1 cellular context compared by ENCODE assay signal in the genomic region with DNA sequence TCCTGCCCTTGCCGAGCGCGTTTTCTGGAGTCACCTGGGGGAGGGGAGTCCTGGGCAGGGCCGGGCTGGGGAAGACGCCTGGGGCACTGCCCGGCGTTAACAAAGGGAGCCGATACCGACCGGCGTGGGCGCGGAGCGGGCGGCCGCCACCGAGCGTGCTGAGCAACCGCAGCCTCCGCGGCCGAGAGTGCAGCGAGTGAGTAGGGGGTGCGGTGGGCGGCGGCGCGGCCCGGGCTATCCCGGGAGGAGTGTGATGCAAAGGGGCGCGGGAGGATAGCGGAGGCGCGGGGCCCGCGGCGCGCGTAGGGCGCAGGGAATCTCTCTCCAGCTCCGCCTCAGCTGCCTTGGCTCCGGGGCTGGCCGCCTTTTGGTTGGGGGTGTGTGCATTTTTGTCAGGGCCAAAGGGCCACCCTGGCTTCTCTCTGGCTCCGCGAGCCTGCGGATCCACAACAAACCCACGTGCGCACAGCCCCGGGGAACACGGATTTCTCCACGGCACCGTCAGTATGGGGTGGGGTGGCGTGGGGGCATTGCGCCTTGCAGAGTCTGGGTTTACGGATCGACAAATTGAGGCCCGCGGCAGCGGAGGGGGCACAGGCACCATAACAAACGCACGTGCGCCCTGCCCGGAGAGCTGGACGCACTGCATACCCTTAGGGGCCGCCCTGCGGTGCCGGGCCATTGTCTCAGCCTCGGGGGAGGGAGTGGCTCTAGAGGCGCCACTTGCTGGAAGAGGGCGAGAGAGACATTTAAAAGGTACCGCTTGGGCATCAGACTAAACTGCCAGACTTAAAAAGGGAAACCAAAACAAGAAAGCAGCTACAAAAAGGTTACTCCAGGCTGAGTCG.
TF ChIP-seq lines count a peak whose summit lies in the region.

No MANE protein-coding gene starts in this region.

TF ChIP-seq in HepG2, 621 proteins besides CTCF, POLR2A, EP300 and RAD21 (continued from another document and continues in another):
- TF ChIP-seq, protein P1, sequence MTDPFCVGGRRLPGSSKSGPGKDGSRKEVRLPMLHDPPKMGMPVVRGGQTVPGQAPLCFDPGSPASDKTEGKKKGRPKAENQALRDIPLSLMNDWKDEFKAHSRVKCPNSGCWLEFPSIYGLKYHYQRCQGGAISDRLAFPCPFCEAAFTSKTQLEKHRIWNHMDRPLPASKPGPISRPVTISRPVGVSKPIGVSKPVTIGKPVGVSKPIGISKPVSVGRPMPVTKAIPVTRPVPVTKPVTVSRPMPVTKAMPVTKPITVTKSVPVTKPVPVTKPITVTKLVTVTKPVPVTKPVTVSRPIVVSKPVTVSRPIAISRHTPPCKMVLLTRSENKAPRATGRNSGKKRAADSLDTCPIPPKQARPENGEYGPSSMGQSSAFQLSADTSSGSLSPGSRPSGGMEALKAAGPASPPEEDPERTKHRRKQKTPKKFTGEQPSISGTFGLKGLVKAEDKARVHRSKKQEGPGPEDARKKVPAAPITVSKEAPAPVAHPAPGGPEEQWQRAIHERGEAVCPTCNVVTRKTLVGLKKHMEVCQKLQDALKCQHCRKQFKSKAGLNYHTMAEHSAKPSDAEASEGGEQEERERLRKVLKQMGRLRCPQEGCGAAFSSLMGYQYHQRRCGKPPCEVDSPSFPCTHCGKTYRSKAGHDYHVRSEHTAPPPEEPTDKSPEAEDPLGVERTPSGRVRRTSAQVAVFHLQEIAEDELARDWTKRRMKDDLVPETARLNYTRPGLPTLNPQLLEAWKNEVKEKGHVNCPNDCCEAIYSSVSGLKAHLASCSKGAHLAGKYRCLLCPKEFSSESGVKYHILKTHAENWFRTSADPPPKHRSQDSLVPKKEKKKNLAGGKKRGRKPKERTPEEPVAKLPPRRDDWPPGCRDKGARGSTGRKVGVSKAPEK (CRISPR knock-in tag; IDR thresholded peaks at IDR 0.05; ENCODE audit: borderline replicate concordance): no peak
- TF ChIP-seq MAX (IDR thresholded peaks at IDR 0.05): peak; percentile 91
- TF ChIP-seq BRCA1 (CRISPR knock-in tag; IDR thresholded peaks at IDR 0.05): no peak
- TF ChIP-seq ZBTB3 (CRISPR knock-in tag; IDR thresholded peaks at IDR 0.05; ENCODE audit: borderline replicate concordance, low read depth): 0 out of 2 replicates have a peak, but pooled peaks have one; percentile 33
- no peak for TF ChIP-seq KLF13 (CRISPR knock-in tag; IDR thresholded peaks at IDR 0.05)
- no peak; the same call in 1 of the 2 replicates for TF ChIP-seq KLF12 (CRISPR knock-in tag; IDR thresholded peaks at IDR 0.05; ENCODE audit: borderline replicate concordance)
- TF ChIP-seq, protein P2, sequence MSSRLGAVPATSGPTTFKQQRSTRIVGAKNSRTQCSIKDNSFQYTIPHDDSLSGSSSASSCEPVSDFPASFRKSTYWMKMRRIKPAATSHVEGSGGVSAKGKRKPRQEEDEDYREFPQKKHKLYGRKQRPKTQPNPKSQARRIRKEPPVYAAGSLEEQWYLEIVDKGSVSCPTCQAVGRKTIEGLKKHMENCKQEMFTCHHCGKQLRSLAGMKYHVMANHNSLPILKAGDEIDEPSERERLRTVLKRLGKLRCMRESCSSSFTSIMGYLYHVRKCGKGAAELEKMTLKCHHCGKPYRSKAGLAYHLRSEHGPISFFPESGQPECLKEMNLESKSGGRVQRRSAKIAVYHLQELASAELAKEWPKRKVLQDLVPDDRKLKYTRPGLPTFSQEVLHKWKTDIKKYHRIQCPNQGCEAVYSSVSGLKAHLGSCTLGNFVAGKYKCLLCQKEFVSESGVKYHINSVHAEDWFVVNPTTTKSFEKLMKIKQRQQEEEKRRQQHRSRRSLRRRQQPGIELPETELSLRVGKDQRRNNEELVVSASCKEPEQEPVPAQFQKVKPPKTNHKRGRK (CRISPR knock-in tag; IDR thresholded peaks at IDR 0.05): no peak
- TF ChIP-seq SPEN (CRISPR knock-in tag; IDR thresholded peaks at IDR 0.05; ENCODE audit: low read depth): no peak
- TF ChIP-seq ZFP1 (CRISPR knock-in tag; IDR thresholded peaks at IDR 0.05): no peak
- no peak for TF ChIP-seq FOXP1 (IDR thresholded peaks at IDR 0.05)
- TF ChIP-seq FOXP1 (CRISPR knock-in tag; IDR thresholded peaks at IDR 0.05): no peak
- TF ChIP-seq KDM2A (CRISPR knock-in tag; IDR thresholded peaks at IDR 0.05; ENCODE audit: borderline replicate concordance, low read depth): peak; percentile 69; the same call in 1 of the 2 replicates
- no peak for TF ChIP-seq ADNP (CRISPR knock-in tag; IDR thresholded peaks at IDR 0.05)
- no peak for TF ChIP-seq GATA4 (IDR thresholded peaks at IDR 0.05; ENCODE audit: borderline replicate concordance, low read depth)
- no peak for TF ChIP-seq ATRX (CRISPR knock-in tag; IDR thresholded peaks at IDR 0.05; ENCODE audit: borderline replicate concordance)
- no peak for TF ChIP-seq THAP8 (CRISPR knock-in tag; IDR thresholded peaks at IDR 0.05; ENCODE audit: borderline replicate concordance)
- TF ChIP-seq, protein P3, sequence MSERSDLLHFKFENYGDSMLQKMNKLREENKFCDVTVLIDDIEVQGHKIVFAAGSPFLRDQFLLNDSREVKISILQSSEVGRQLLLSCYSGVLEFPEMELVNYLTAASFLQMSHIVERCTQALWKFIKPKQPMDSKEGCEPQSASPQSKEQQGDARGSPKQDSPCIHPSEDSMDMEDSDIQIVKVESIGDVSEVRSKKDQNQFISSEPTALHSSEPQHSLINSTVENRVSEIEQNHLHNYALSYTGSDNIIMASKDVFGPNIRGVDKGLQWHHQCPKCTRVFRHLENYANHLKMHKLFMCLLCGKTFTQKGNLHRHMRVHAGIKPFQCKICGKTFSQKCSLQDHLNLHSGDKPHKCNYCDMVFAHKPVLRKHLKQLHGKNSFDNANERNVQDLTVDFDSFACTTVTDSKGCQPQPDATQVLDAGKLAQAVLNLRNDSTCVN (CRISPR knock-in tag; IDR thresholded peaks at IDR 0.05; ENCODE audit: borderline replicate concordance): no peak
- TF ChIP-seq ZNF737 (CRISPR knock-in tag; IDR thresholded peaks at IDR 0.05; ENCODE audit: borderline replicate concordance): no peak
- TF ChIP-seq GABPA (IDR thresholded peaks at IDR 0.05; ENCODE audit: low read depth, low read length): no peak
- TF ChIP-seq GABPA (CRISPR knock-in tag; IDR thresholded peaks at IDR 0.05; ENCODE audit: low read depth): no peak
- TF ChIP-seq ATF6 (CRISPR knock-in tag; conservative IDR thresholded peaks at IDR 0.05): no peak
- no peak for TF ChIP-seq ELF1 (CRISPR knock-in tag; IDR thresholded peaks at IDR 0.05)
- TF ChIP-seq NCOR1 (IDR thresholded peaks at IDR 0.05; ENCODE audit: borderline replicate concordance, low read length): no peak
- TF ChIP-seq ZNF530 (CRISPR knock-in tag; IDR thresholded peaks at IDR 0.05; ENCODE audit: low read depth): no peak
- no peak for TF ChIP-seq TSC22D2 (CRISPR knock-in tag; IDR thresholded peaks at IDR 0.05; ENCODE audit: borderline replicate concordance)
- no peak for TF ChIP-seq GPBP1L1 (CRISPR knock-in tag; IDR thresholded peaks at IDR 0.05)
- TF ChIP-seq ZNF691 (CRISPR knock-in tag; IDR thresholded peaks at IDR 0.05; ENCODE audit: borderline replicate concordance, low read depth): no peak; the same call in 1 of the 2 replicates
- TF ChIP-seq HES4 (CRISPR knock-in tag; IDR thresholded peaks at IDR 0.05; ENCODE audit: borderline replicate concordance): no peak
- no peak for TF ChIP-seq CEBPB (IDR thresholded peaks at IDR 0.05; ENCODE audit: borderline replicate concordance, low read depth, low read length)
- no peak for TF ChIP-seq TP53 (CRISPR knock-in tag; conservative IDR thresholded peaks at IDR 0.05)
- TF ChIP-seq, protein P4, sequence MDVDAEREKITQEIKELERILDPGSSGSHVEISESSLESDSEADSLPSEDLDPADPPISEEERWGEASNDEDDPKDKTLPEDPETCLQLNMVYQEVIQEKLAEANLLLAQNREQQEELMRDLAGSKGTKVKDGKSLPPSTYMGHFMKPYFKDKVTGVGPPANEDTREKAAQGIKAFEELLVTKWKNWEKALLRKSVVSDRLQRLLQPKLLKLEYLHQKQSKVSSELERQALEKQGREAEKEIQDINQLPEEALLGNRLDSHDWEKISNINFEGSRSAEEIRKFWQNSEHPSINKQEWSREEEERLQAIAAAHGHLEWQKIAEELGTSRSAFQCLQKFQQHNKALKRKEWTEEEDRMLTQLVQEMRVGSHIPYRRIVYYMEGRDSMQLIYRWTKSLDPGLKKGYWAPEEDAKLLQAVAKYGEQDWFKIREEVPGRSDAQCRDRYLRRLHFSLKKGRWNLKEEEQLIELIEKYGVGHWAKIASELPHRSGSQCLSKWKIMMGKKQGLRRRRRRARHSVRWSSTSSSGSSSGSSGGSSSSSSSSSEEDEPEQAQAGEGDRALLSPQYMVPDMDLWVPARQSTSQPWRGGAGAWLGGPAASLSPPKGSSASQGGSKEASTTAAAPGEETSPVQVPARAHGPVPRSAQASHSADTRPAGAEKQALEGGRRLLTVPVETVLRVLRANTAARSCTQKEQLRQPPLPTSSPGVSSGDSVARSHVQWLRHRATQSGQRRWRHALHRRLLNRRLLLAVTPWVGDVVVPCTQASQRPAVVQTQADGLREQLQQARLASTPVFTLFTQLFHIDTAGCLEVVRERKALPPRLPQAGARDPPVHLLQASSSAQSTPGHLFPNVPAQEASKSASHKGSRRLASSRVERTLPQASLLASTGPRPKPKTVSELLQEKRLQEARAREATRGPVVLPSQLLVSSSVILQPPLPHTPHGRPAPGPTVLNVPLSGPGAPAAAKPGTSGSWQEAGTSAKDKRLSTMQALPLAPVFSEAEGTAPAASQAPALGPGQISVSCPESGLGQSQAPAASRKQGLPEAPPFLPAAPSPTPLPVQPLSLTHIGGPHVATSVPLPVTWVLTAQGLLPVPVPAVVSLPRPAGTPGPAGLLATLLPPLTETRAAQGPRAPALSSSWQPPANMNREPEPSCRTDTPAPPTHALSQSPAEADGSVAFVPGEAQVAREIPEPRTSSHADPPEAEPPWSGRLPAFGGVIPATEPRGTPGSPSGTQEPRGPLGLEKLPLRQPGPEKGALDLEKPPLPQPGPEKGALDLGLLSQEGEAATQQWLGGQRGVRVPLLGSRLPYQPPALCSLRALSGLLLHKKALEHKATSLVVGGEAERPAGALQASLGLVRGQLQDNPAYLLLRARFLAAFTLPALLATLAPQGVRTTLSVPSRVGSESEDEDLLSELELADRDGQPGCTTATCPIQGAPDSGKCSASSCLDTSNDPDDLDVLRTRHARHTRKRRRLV (CRISPR knock-in tag; IDR thresholded peaks at IDR 0.05): peak; percentile 69; the same call in 1 of the 2 replicates
- TF ChIP-seq ZNF644 (CRISPR knock-in tag; IDR thresholded peaks at IDR 0.05; ENCODE audit: low read depth): 0 out of 2 replicates have a peak, but pooled peaks have one; percentile 46
- no peak for TF ChIP-seq ZNF780A (CRISPR knock-in tag; IDR thresholded peaks at IDR 0.05)
- TF ChIP-seq ZNF160 (CRISPR knock-in tag; IDR thresholded peaks at IDR 0.05): no peak
- no peak for TF ChIP-seq REXO4 (CRISPR knock-in tag; IDR thresholded peaks at IDR 0.05; ENCODE audit: borderline replicate concordance)
- TF ChIP-seq REPIN1 (CRISPR knock-in tag; IDR thresholded peaks at IDR 0.05; ENCODE audit: borderline replicate concordance, low read depth): no peak
- no peak for TF ChIP-seq RBM22 (optimal IDR thresholded peaks at IDR 0.05; ENCODE audit: low read length)
- TF ChIP-seq STAG1 (CRISPR knock-in tag; IDR thresholded peaks at IDR 0.05): peak; percentile 42
- TF ChIP-seq ZBTB39 (CRISPR knock-in tag; IDR thresholded peaks at IDR 0.05): 0 out of 2 replicates have a peak, but pooled peaks have one; percentile 27
- no peak for TF ChIP-seq ZEB1 (IDR thresholded peaks at IDR 0.05; ENCODE audit: insufficient replicate concordance, low read depth)
